In the genomic region with DNA sequence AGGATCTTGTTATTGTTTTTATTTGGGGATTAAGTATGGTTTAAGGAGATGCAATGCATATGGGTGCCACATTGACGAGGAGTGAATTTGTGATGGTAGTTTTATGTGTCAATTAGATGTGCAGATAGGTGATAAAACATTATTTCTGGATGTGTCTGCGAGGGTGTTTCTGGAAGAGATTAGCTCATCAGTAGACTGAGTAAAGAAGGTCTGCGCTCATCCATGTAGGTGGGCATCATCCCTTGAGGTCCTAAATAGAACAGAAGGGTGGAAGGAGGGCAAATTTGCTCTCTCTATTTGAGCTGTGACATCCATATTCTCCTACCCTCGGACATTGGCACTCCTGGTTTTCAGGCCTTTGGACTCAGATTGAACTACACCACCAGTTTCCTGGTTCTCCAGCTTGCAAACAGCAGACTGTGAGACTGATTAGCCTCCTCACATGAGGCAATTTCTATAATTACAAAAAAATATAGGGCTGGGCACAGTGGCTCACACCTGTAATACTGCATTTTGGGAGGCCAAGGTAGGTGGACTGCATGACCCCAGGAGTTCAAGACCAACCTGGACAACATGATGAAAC, we compare ENCODE assay signal across 11 cellular contexts.
"Had no signal": no experiment of that assay in that cellular context is flagged by ENCODE, and none has a peak within 500 bp of the region (broad histone marks: within the 10 kb centered on the region; RNA-seq: fewer than 3 reads in every experiment).

No MANE protein-coding gene starts in this region.

- FAIRE-seq: H1, H54 had no signal

- H3K9me3 ChIP-seq: HAP-1 had no signal

- H3K27ac ChIP-seq: GM23248 had no signal

- H3K4me1 ChIP-seq: HAP-1 had no signal

- H3K36me3 ChIP-seq: HAP-1 had no signal

- DNase-seq: GM23248, GOT3, H7, H9, HCEC 1CT, HFFc6 had no signal

- ATAC-seq: GM23338, HCT116 had no signal

- H3K4me3 ChIP-seq: GM23248, GM23338, HAP-1 had no signal
